In the genomic region with DNA sequence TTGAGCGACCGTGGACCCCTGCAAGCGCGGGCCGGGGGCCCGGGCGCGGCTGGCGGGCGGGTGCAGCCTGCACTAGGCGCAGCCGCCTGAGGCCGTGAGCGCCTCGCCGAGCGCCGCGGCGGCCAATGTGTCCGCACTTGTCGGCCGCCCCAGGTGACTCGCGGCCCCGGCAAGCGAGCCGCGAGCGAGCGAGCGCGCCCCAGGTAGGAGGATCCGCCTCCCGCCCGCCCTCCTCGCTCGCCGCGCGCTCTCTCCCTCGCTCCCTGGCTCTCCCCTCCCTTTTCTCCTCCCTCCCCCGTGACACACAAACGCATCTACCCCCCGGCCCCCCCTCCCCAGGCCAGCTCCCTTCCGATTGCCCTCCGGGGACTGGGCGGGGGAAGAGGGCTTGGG, we compare ENCODE assay signal across 8 cellular contexts. TPM values are rescaled to one million over a fixed set of nuclear protein-coding genes. Genes with fewer than 3 reads are reported as not detected.
DNase-seq lines count a peak whose midpoint lies in the region; ATAC-seq and TF ChIP-seq lines count a peak whose summit lies in the region.

A gene (minus strand): TSS at position 160 of the 393 bp plus-strand sequence. CDS start 408 bp downstream, outside the sequence.

- CTCF ChIA-PET in activated CD4-positive, alpha-beta T cell treated with anti-CD3 and anti-CD28 coated beads, Interleukin-2, amount 10 ng/mL, durations not matched to agents 7 days and 5 days (lab: Charles Lee): interaction anchor here (1.5 kb wide), 1 partner anchor 394 kb away, joined by 3 read pairs; no protein-coding TSS in a partner anchor
- CTCF ChIA-PET in PC-3 (lab: Charles Lee): interaction anchor here (0.6 to 1.0 kb wide), 6 partner anchors 112 to 478 kb away, joined by 3 to 16 read pairs (median 6); no protein-coding TSS in a partner anchor

- intact Hi-C loops in PC-3 (cut with micrococcal nuclease): no loop called here

- peaks cover 6% of the 10 kb centered on the region for H3K4me1 Mint-ChIP-seq in activated CD4-positive, alpha-beta T cell treated with anti-CD3 and anti-CD28 coated beads, Interleukin-2, amount 10 ng/mL, durations not matched to agents 7 days and 5 days

- H3K9me3 ChIP-seq in PC-3 (ENCODE audit: low read length): no peaks in the 10 kb centered on the region

- peak within 1 kb of the TSS; percentile 75 for H3K9ac ChIP-seq in PC-3 (ENCODE audit: low read length)

- H2AFZ ChIP-seq in PC-3 (ENCODE audit: low read length): peak within 1 kb of the TSS; percentile 29

- peak within 1 kb of the TSS; percentile 93 for H3K4me2 ChIP-seq in PC-3 (ENCODE audit: low read length)

- H3K27me3 ChIP-seq in PC-3 (ENCODE audit: low read length): no peaks in the 10 kb centered on the region

- H3K9me3 Mint-ChIP-seq in activated CD4-positive, alpha-beta T cell treated with anti-CD3 and anti-CD28 coated beads, Interleukin-2, amount 10 ng/mL, durations not matched to agents 7 days and 5 days: no peaks in the 10 kb centered on the region

- peaks cover 43% of the 10 kb centered on the region for H3K27me3 Mint-ChIP-seq in activated CD4-positive, alpha-beta T cell treated with anti-CD3 and anti-CD28 coated beads, Interleukin-2, amount 10 ng/mL, durations not matched to agents 7 days and 5 days

- H4K20me1 ChIP-seq in PC-3 (ENCODE audit: low read length): peaks cover 24% of the 10 kb centered on the region

- H3K4me1 ChIP-seq in PC-3 (ENCODE audit: insufficient read depth, low read length): peaks cover 27% of the 10 kb centered on the region

- TF ChIP-seq CTCF in PC-3 (conservative IDR thresholded peaks at IDR 0.05; ENCODE audit: low read depth, low read length) (no peak), fibroblast of villous mesenchyme (IDR thresholded peaks at IDR 0.05; ENCODE audit: insufficient read depth, low read depth, low read length) (no peak)

- H3K4me3 ChIP-seq in PC-3 (ENCODE audit: low read length) (peak within 1 kb of the TSS; percentile 90), fibroblast of villous mesenchyme (ENCODE audit: low read depth, low read length) (peak within 1 kb of the TSS; percentile 42)

- peaks cover 39% of the 10 kb centered on the region for H3K79me2 ChIP-seq in PC-3 (ENCODE audit: low read length)

- H3K27ac ChIP-seq in PC-3 (ENCODE audit: low read length): peak within 1 kb of the TSS; percentile 13

- POLR2A ChIA-PET in activated CD4-positive, alpha-beta T cell treated with anti-CD3 and anti-CD28 coated beads, Interleukin-2, amount 10 ng/mL, durations not matched to agents 7 days and 5 days (lab: Charles Lee): no interaction called here
- POLR2A ChIA-PET in PC-3 (lab: Charles Lee; ENCODE audit: unreplicated experiment): interaction anchor here (0.6 kb wide), 2 partner anchors 94 to 195 kb away, joined by 12 read pairs; no protein-coding TSS in a partner anchor

- DNase-seq in activated CD4-positive, alpha-beta T cell treated with anti-CD3 and anti-CD28 coated beads for 48 hours: peak; percentile 25
- no peak for DNase-seq in activated CD4-positive, alpha-beta T cell treated with anti-CD3 and anti-CD28 coated beads, Interleukin-2, amount 10 ng/mL, durations not matched to agents 7 days and 5 days
- DNase-seq in PC-3 (peak; percentile 83), fibroblast of villous mesenchyme (ENCODE audit: low read depth) (no peak), activated gamma-delta T cell treated with Interleukin-2 at 50 U/mL for 16 hours (no peak), dermis blood vessel endothelial cell (no peak), SHP77 (lab: John Stamatoyannopoulos, UW) (no peak)
- peak; percentile 11 for DNase-seq in stimulated activated naive CD4-positive, alpha-beta T cell treated with Interleukin-2 at 50 U/mL for 16 hours (lab: John Stamatoyannopoulos, UW)

- no peak within 1 kb of the TSS for H3K27ac Mint-ChIP-seq in activated CD4-positive, alpha-beta T cell treated with anti-CD3 and anti-CD28 coated beads, Interleukin-2, amount 10 ng/mL, durations not matched to agents 7 days and 5 days

- no peaks in the 10 kb centered on the region for H3F3A ChIP-seq in PC-3 (ENCODE audit: low read length, unreplicated experiment)

- H3K4me3 Mint-ChIP-seq in activated CD4-positive, alpha-beta T cell treated with anti-CD3 and anti-CD28 coated beads, Interleukin-2, amount 10 ng/mL, durations not matched to agents 7 days and 5 days: no peak within 1 kb of the TSS

- peak; percentile 28 for ATAC-seq in PC-3

- H3K36me3 ChIP-seq in PC-3 (ENCODE audit: low read depth, low read length): no peaks in the 10 kb centered on the region; the same call in 1 of the 2 replicates

- H3K9me2 ChIP-seq in PC-3 (replicated peaks; ENCODE audit: low read length): no peaks in the 10 kb centered on the region

- H3K36me3 Mint-ChIP-seq in activated CD4-positive, alpha-beta T cell treated with anti-CD3 and anti-CD28 coated beads, Interleukin-2, amount 10 ng/mL, durations not matched to agents 7 days and 5 days (ENCODE audit: low read depth): no peaks in the 10 kb centered on the region

- BruUV-seq in PC-3 (replicated peaks; lab: Mats Ljungman, UMichigan): no TSS peak

RNA-seq across cellular contexts. Expression of the gene that starts here (rescaled TPM):
- total RNA-seq in activated CD4-positive, alpha-beta T cell treated with anti-CD3 and anti-CD28 coated beads, Interleukin-2, amount 10 ng/mL, durations not matched to agents 7 days and 5 days: not detected
- 42.0 and 73.1 TPM in 2 replicates for total RNA-seq in PC-3 (2014; rRNA removed)
- under 0.01 and 0.64 TPM in 2 replicates for total RNA-seq in fibroblast of villous mesenchyme
- total RNA-seq in dermis blood vessel endothelial cell: not detected in 2 replicates

Comparison
In these comparisons a context has a peak if more than half of its experiments do, and no peak if none do; other contexts are left out.
1. RNA of the gene that starts here (total RNA-seq): 42.0 to 73.1 TPM in PC-3; not detected in activated CD4-positive, alpha-beta T cell treated with anti-CD3 and anti-CD28 coated beads, Interleukin-2, amount 10 ng/mL, durations not matched to agents 7 days and 5 days, under 0.01 to 0.64 TPM in fibroblast of villous mesenchyme and not detected in dermis blood vessel endothelial cell; every median in the first group is over 10 times any median in the second.
2. DNase-seq: peak in activated CD4-positive, alpha-beta T cell treated with anti-CD3 and anti-CD28 coated beads for 48 hours (single experiment), PC-3 (single experiment) and stimulated activated naive CD4-positive, alpha-beta T cell treated with Interleukin-2 at 50 U/mL for 16 hours (single experiment); none in activated CD4-positive, alpha-beta T cell treated with anti-CD3 and anti-CD28 coated beads, Interleukin-2, amount 10 ng/mL, durations not matched to agents 7 days and 5 days (single experiment), fibroblast of villous mesenchyme (single experiment), activated gamma-delta T cell treated with Interleukin-2 at 50 U/mL for 16 hours (single experiment), dermis blood vessel endothelial cell (single experiment) and SHP77 (0 of 2).